ENCODE assay signal across 26 cellular contexts in the genomic region with DNA sequence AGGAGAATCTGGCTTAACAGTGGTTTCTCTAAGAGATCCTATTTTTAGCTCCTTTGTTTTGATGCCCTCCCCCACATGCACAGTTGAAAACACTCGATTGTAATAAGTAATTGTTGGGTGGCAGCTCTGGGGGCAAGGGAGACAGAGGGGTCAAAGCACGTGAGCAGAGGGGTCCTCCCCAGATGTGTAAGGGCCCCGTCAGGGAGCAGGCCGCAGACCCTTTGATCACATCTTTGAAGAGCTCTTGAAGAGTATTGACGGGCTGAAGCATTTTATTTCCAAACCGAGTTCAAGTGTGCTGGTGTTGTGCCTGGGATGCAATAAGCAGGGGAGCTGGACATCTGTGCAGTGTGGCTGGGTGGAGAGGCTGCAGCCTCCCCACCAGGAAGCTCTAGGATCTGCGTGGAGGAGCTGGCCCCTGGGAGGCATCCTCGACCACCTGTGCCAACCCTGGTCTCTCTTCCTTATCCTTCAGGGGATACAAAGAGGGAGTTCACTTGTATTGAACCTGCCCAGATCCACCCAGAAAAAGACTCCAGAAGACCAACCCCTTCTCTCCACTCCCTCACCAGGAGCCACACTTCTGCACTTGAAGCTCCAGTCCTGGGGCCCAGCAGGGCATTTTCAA.
"Had no signal": no experiment of that assay in that cellular context is flagged by ENCODE, and none has a peak within 500 bp of the region (broad histone marks: within the 10 kb centered on the region; RNA-seq: fewer than 3 reads in every experiment).

No MANE protein-coding gene starts in this region.

- H3K27ac ChIP-seq: ascending aorta, breast epithelium, cardiac muscle cell, colonic mucosa had no signal

- H3K9me3 Mint-ChIP-seq: activated CD4-positive, alpha-beta memory T cell treated with anti-CD3 and anti-CD28 coated beads, Interleukin-2, amount 10 ng/mL, durations not matched to agents 7 days and 5 days; activated CD4-positive, alpha-beta T cell treated with anti-CD3 and anti-CD28 coated beads, Interleukin-2, amount 10 ng/mL, durations not matched to agents 24 days and 14 days; activated naive CD4-positive, alpha-beta T cell treated with anti-CD3 and anti-CD28 coated beads, Interleukin-2, amount 10 ng/mL, durations not matched to agents 7 days and 5 days; activated naive CD4-positive, alpha-beta T cell treated with anti-CD3 and anti-CD28 coated beads, Interleukin-2, amount 50 U/mL, for 72 hours; activated naive CD8-positive, alpha-beta T cell treated with anti-CD3 and anti-CD28 coated beads, Interleukin-2, amount 10 ng/mL, durations not matched to agents 7 days and 5 days; activated T-cell treated with anti-CD3 and anti-CD28 coated beads, Interleukin-2, amount 50 U/mL, for 24 hours; activated T-cell treated with anti-CD3 and anti-CD28 coated beads, Interleukin-2, amount 50 U/mL, for 72 hours; brain; endodermal cell had no signal

- H3K4me1 Mint-ChIP-seq: activated CD4-positive, alpha-beta memory T cell treated with anti-CD3 and anti-CD28 coated beads, Interleukin-2, amount 10 ng/mL, durations not matched to agents 7 days and 5 days; activated CD4-positive, alpha-beta T cell treated with anti-CD3 and anti-CD28 coated beads for 36 hours; activated CD4-positive, alpha-beta T cell treated with anti-CD3 and anti-CD28 coated beads, Interleukin-2, amount 10 ng/mL, durations not matched to agents 24 days and 14 days; activated naive CD4-positive, alpha-beta T cell treated with anti-CD3 and anti-CD28 coated beads, Interleukin-2, amount 10 ng/mL, durations not matched to agents 7 days and 5 days; activated naive CD8-positive, alpha-beta T cell treated with anti-CD3 and anti-CD28 coated beads, Interleukin-2, amount 10 ng/mL, durations not matched to agents 7 days and 5 days; endodermal cell had no signal

- H3K27me3 Mint-ChIP-seq: activated CD4-positive, alpha-beta memory T cell treated with anti-CD3 and anti-CD28 coated beads, Interleukin-2, amount 10 ng/mL, durations not matched to agents 7 days and 5 days; activated CD4-positive, alpha-beta T cell treated with anti-CD3 and anti-CD28 coated beads for 36 hours had no signal

- H3K4me1 ChIP-seq: ascending aorta, breast epithelium, colonic mucosa had no signal

- H3K4me3 Mint-ChIP-seq: activated CD4-positive, alpha-beta memory T cell treated with anti-CD3 and anti-CD28 coated beads, Interleukin-2, amount 10 ng/mL, durations not matched to agents 7 days and 5 days; activated CD4-positive, alpha-beta T cell treated with anti-CD3 and anti-CD28 coated beads for 36 hours; activated CD4-positive, alpha-beta T cell treated with anti-CD3 and anti-CD28 coated beads, Interleukin-2, amount 10 ng/mL, durations not matched to agents 24 days and 14 days; activated naive CD4-positive, alpha-beta T cell treated with anti-CD3 and anti-CD28 coated beads, Interleukin-2, amount 10 ng/mL, durations not matched to agents 7 days and 5 days; activated naive CD8-positive, alpha-beta T cell treated with anti-CD3 and anti-CD28 coated beads, Interleukin-2, amount 10 ng/mL, durations not matched to agents 7 days and 5 days; activated T-cell treated with anti-CD3 and anti-CD28 coated beads, Interleukin-2, amount 50 U/mL, for 24 hours; activated T-cell treated with anti-CD3 and anti-CD28 coated beads, Interleukin-2, amount 50 U/mL, for 72 hours; brain; endodermal cell had no signal

- H3K36me3 ChIP-seq: ascending aorta, breast epithelium, cardiac muscle cell, colonic mucosa had no signal

- H3K4me3 ChIP-seq: ascending aorta, breast epithelium, cardiac muscle cell, colonic mucosa had no signal

- H3K27ac Mint-ChIP-seq: activated CD4-positive, alpha-beta memory T cell treated with anti-CD3 and anti-CD28 coated beads, Interleukin-2, amount 10 ng/mL, durations not matched to agents 7 days and 5 days; activated CD4-positive, alpha-beta T cell treated with anti-CD3 and anti-CD28 coated beads for 36 hours; activated CD4-positive, alpha-beta T cell treated with anti-CD3 and anti-CD28 coated beads, Interleukin-2, amount 10 ng/mL, durations not matched to agents 24 days and 14 days; activated naive CD4-positive, alpha-beta T cell treated with anti-CD3 and anti-CD28 coated beads, Interleukin-2, amount 10 ng/mL, durations not matched to agents 7 days and 5 days; activated naive CD4-positive, alpha-beta T cell treated with anti-CD3 and anti-CD28 coated beads, Interleukin-2, amount 50 U/mL, for 72 hours; activated naive CD8-positive, alpha-beta T cell treated with anti-CD3 and anti-CD28 coated beads, Interleukin-2, amount 10 ng/mL, durations not matched to agents 7 days and 5 days; activated T-cell treated with anti-CD3 and anti-CD28 coated beads, Interleukin-2, amount 50 U/mL, for 24 hours; activated T-cell treated with anti-CD3 and anti-CD28 coated beads, Interleukin-2, amount 50 U/mL, for 72 hours; endodermal cell had no signal

- H3K36me3 Mint-ChIP-seq: activated naive CD4-positive, alpha-beta T cell treated with anti-CD3 and anti-CD28 coated beads, Interleukin-2, amount 10 ng/mL, durations not matched to agents 7 days and 5 days; activated naive CD4-positive, alpha-beta T cell treated with anti-CD3 and anti-CD28 coated beads, Interleukin-2, amount 50 U/mL, for 72 hours; activated naive CD8-positive, alpha-beta T cell treated with anti-CD3 and anti-CD28 coated beads, Interleukin-2, amount 10 ng/mL, durations not matched to agents 7 days and 5 days; brain had no signal

- DNase-seq: activated CD4-positive, alpha-beta memory T cell treated with anti-CD3 and anti-CD28 coated beads, Interleukin-2, amount 10 ng/mL, durations not matched to agents 7 days and 5 days; activated CD4-positive, alpha-beta T cell treated with anti-CD3 and anti-CD28 coated beads for 36 hours; activated CD4-positive, alpha-beta T cell treated with anti-CD3 and anti-CD28 coated beads, Interleukin-2, amount 10 ng/mL, durations not matched to agents 24 days and 14 days; activated CD4-positive, CD25-positive, alpha-beta regulatory T cell; activated CD4-positive, CD25-positive, alpha-beta regulatory T cell treated with anti-CD3 and anti-CD28 coated beads, Interleukin-2, amount 50 U/mL, for 72 hours; activated CD8-positive, alpha-beta memory T cell treated with anti-CD3 and anti-CD28 coated beads, Interleukin-2, amount 50 U/mL, for 48 hours; activated gamma-delta T cell; activated naive CD4-positive, alpha-beta T cell; activated naive CD4-positive, alpha-beta T cell treated with anti-CD3 and anti-CD28 coated beads, Interleukin-2, amount 10 ng/mL, durations not matched to agents 7 days and 5 days; activated naive CD8-positive, alpha-beta T cell treated with anti-CD3 and anti-CD28 coated beads, Interleukin-2, amount 10 ng/mL, durations not matched to agents 7 days and 5 days; activated T-cell treated with anti-CD3 and anti-CD28 coated beads for 4 hours; activated T-cell treated with anti-CD3 and anti-CD28 coated beads, Interleukin-2, amount 50 U/mL, for 24 hours; activated T-cell treated with anti-CD3 and anti-CD28 coated beads, Interleukin-2, amount 50 U/mL, for 72 hours; central memory CD4-positive, alpha-beta T cell; cerebellar nuclear complex; colonic mucosa; effector CD8-positive, alpha-beta T cell; endodermal cell; foreskin fibroblast; glutamatergic neuron; T-helper 2 cell had no signal

- H3K27me3 ChIP-seq: ascending aorta, breast epithelium, cardiac muscle cell, colonic mucosa had no signal

- H3K9me3 ChIP-seq: ascending aorta, breast epithelium, colonic mucosa had no signal
